Comparison of ENCODE assay signal across 25 cellular contexts in genomic region chr2:150392614-150393013, GRCh38.
"Had no signal": no experiment of that assay in that cellular context is flagged by ENCODE, and none has a peak within 500 bp of the region (broad histone marks: within the 10 kb centered on the region; RNA-seq: fewer than 3 reads in every experiment).

No MANE protein-coding gene starts in this region.

- H3K9me3 ChIP-seq: gastrocnemius medialis, left lung, ovary, psoas muscle, sigmoid colon, stomach, thyroid gland, upper lobe of left lung had no signal

- DNase-seq: dorsolateral prefrontal cortex; effector CD4-positive, alpha-beta T cell; foreskin fibroblast; gastrocnemius medialis; head of caudate nucleus; hippocampal formation; left cardiac atrium; left lung; mesenchymal stem cell; midbrain; naive thymus-derived CD4-positive, alpha-beta T cell; nucleus accumbens; ovary; posterior cingulate gyrus; psoas muscle; right cardiac atrium; sigmoid colon; stimulated activated CD4-positive, alpha-beta T cell treated with anti-CD3 and anti-CD28 coated beads, Interleukin-2, amount 100 ng/mL, for 24 hours; stimulated activated CD4-positive, alpha-beta T cell treated with anti-CD3 and anti-CD28 coated beads, Interleukin-4, amount 100 ng/mL, for 24 hours; stimulated activated naive CD4-positive, alpha-beta T cell treated with Interleukin-2 at 50 U/mL for 16 hours; stomach; thyroid gland; upper lobe of left lung had no signal

- H3K36me3 ChIP-seq: gastrocnemius medialis, left lung, ovary, sigmoid colon, stomach, thyroid gland, upper lobe of left lung had no signal

- H3K27ac ChIP-seq: dorsolateral prefrontal cortex, gastrocnemius medialis, left lung, ovary, psoas muscle, sigmoid colon, stomach, thyroid gland, upper lobe of left lung had no signal

- H3K4me3 Mint-ChIP-seq: naive thymus-derived CD4-positive, alpha-beta T cell; nephron; stimulated activated effector memory CD8-positive, alpha-beta T cell treated with anti-CD3 and anti-CD28 coated beads, Interleukin-12 subunit alpha, Interleukin-12 subunit beta, amount 100 ng/mL, for 72 hours had no signal

- H3K27ac Mint-ChIP-seq: naive thymus-derived CD4-positive, alpha-beta T cell; stimulated activated effector memory CD8-positive, alpha-beta T cell treated with anti-CD3 and anti-CD28 coated beads, Interleukin-12 subunit alpha, Interleukin-12 subunit beta, amount 100 ng/mL, for 72 hours had no signal

- H3K4me3 ChIP-seq: dorsolateral prefrontal cortex, gastrocnemius medialis, left lung, ovary, psoas muscle, sigmoid colon, stomach, thyroid gland, upper lobe of left lung had no signal

- H3K27me3 Mint-ChIP-seq: naive thymus-derived CD4-positive, alpha-beta T cell had no signal

- H3K36me3 Mint-ChIP-seq: naive thymus-derived CD4-positive, alpha-beta T cell; stimulated activated effector memory CD8-positive, alpha-beta T cell treated with anti-CD3 and anti-CD28 coated beads, Interleukin-12 subunit alpha, Interleukin-12 subunit beta, amount 100 ng/mL, for 72 hours had no signal

- H3K27me3 ChIP-seq: gastrocnemius medialis, left lung, ovary, sigmoid colon, stomach, thyroid gland, upper lobe of left lung had no signal

- H3K4me1 ChIP-seq: gastrocnemius medialis, left lung, psoas muscle, thyroid gland, upper lobe of left lung had no signal

- H3K4me1 Mint-ChIP-seq: naive thymus-derived CD4-positive, alpha-beta T cell; stimulated activated effector memory CD8-positive, alpha-beta T cell treated with anti-CD3 and anti-CD28 coated beads, Interleukin-12 subunit alpha, Interleukin-12 subunit beta, amount 100 ng/mL, for 72 hours had no signal
